Comparison of ENCODE assay signal across 22 cellular contexts in the genomic region with DNA sequence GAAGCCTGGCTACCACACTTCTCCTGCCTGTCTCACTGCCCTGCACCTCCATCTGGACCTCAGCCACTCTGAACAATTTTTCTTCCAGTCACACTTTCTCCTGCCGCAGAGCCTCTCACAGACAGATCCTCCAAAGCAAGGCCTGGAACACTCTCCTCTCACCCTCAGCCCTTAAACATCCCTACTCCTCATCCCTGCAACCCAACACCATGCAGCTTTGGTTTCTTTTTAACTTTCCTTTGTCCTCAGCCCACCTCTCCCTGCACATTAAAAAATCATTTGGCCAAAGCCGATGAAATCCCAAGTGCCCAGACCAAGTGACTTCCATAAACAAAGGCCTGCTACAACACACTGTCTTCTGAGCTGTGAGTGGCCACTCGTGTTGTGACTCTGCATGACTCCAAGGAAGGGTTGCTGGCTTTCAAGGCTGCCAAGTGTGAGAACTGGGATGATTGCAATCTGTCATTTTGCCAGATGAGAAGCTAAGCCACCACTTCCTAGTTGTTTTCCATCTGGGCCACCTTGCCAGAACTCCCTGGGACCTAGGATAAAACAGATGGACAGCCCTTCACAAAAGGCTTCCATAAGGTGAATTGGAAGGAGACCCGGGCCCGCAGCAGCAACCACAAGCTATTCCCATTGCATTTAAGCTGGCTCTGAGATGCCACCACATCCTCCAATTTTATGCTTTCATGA.
"Had no signal": no experiment of that assay in that cellular context is flagged by ENCODE, and none has a peak within 500 bp of the region (broad histone marks: within the 10 kb centered on the region; RNA-seq: fewer than 3 reads in every experiment).

No MANE protein-coding gene starts in this region.

- H3K36me3 ChIP-seq: colonic mucosa, heart left ventricle, pancreas, suprapubic skin, thyroid gland, upper lobe of left lung, uterus had no signal

- H3K27ac ChIP-seq: colonic mucosa, heart left ventricle, pancreas, suprapubic skin, thyroid gland, upper lobe of left lung, uterus had no signal

- H3K27me3 ChIP-seq: colonic mucosa, pancreas, suprapubic skin, thyroid gland, upper lobe of left lung, uterus had no signal

- H3K4me3 ChIP-seq: colonic mucosa, heart left ventricle, mucosa of descending colon, pancreas, suprapubic skin, thyroid gland, upper lobe of left lung, uterus had no signal

- ATAC-seq: left lobe of liver; mucosa of descending colon; natural killer cell treated with Interleukin-12 subunit alpha and Interleukin-12 subunit beta and Interleukin-15 and Interleukin-18, amount 100 ng/mL, for 72 hours; pancreas; right cardiac atrium; stimulated activated effector memory CD8-positive, alpha-beta T cell treated with anti-CD3 and anti-CD28 coated beads, Interleukin-12 subunit alpha, Interleukin-12 subunit beta, amount 100 ng/mL, for 72 hours; stimulated activated naive CD8-positive, alpha-beta T cell treated with anti-CD3 and anti-CD28 coated beads, Interleukin-15, Interleukin-2, amounts not matched to agents 100 U/mL and 50 U/mL, for 24 hours had no signal

- DNase-seq: colonic mucosa; dermis blood vessel endothelial cell; endodermal cell; erythroblast; heart left ventricle; hypothalamus; kidney glomerular epithelial cell; mammary epithelial cell; mucosa of descending colon; occipital lobe; pancreas; right cardiac atrium; stimulated activated CD4-positive, alpha-beta T cell treated with anti-CD3 and anti-CD28 coated beads, Interleukin-4, amount 100 ng/mL, for 1 hour; stimulated activated CD8-positive, alpha-beta memory T cell treated with anti-CD3 and anti-CD28 coated beads, Interleukin-4, amount 100 ng/mL, for 48 hours; stimulated activated naive CD8-positive, alpha-beta T cell treated with anti-CD3 and anti-CD28 coated beads, Interleukin-15, Interleukin-2, amounts not matched to agents 100 U/mL and 50 U/mL, for 24 hours; thyroid gland; upper lobe of left lung; uterus had no signal

- H3K4me1 ChIP-seq: colonic mucosa, heart left ventricle, pancreas, suprapubic skin, thyroid gland, upper lobe of left lung, uterus had no signal

- H3K9me3 ChIP-seq: colonic mucosa, mucosa of descending colon, pancreas, suprapubic skin, thyroid gland, upper lobe of left lung, uterus had no signal
